12 cellular contexts compared by ENCODE assay signal in genomic region chr3:129052675-129053074, GRCh38. TPM values are rescaled to one million over a fixed set of nuclear protein-coding genes. Genes with fewer than 3 reads are reported as not detected.
A peak's percentile ranks its signal among the peaks of the same experiment; 100 is the strongest.
DNase-seq lines count a peak whose midpoint lies in the region; ATAC-seq, FAIRE-seq and TF ChIP-seq lines count a peak whose summit lies in the region.
"Had no signal": no experiment of that assay in that cellular context is flagged by ENCODE, and none has a peak within 500 bp of the region (broad histone marks: within the 10 kb centered on the region; RNA-seq: fewer than 3 reads in every experiment).

No MANE protein-coding gene starts in this region.

- no peaks in the 10 kb centered on the region for H3K27me3 Mint-ChIP-seq in activated T-helper 17 cell treated with anti-CD3 and anti-CD28 coated beads, Interleukin-2, amount 50 U/mL, for 72 hours
- H3K27me3 Mint-ChIP-seq: central memory CD8-positive, alpha-beta T cell had no signal

- H3K9me3 ChIP-seq in endothelial cell of umbilical vein (replicated peaks; ENCODE audit: control insufficient read depth, insufficient read depth, low read length) = no peaks in the 10 kb centered on the region
- no peaks in the 10 kb centered on the region for H3K9me3 ChIP-seq in mucosa of rectum (ENCODE audit: control insufficient read depth in 2 of 2, low read length in 2 of 2)

- H3K27ac ChIP-seq in C4-2B = peak overlapping the region; percentile 51
- no peak overlapping the region for H3K27ac ChIP-seq in endothelial cell of umbilical vein (ENCODE audit: insufficient read depth, low read depth, low read length)
- peak overlapping the region; percentile 86 to 95 for H3K27ac ChIP-seq in mucosa of rectum (ENCODE audit: low read depth in 2 of 2, low read length in 2 of 2)

- no peaks in the 10 kb centered on the region for H3K36me3 ChIP-seq in endothelial cell of umbilical vein (ENCODE audit: control insufficient read depth in 2 of 2, extremely low read depth in 1 of 2, insufficient read depth in 2 of 2, low read length in 2 of 2)
- no peaks in the 10 kb centered on the region for H3K36me3 ChIP-seq in mucosa of rectum (ENCODE audit: control insufficient read depth in 2 of 2, insufficient read depth in 2 of 2, low read length in 2 of 2)

- H3K4me1 Mint-ChIP-seq in activated T-helper 17 cell treated with anti-CD3 and anti-CD28 coated beads, Interleukin-2, amount 50 U/mL, for 72 hours = peaks cover 8% of the 10 kb centered on the region

- CTCF ChIA-PET in endothelial cell of umbilical vein (lab: Charles Lee) = interaction anchor here (1.1 to 6.1 kb wide), 17 partner anchors 10 to 372 kb away, joined by 3 to 121 read pairs (median 13); partner anchors contain the start of gene RAB43

- no peak for FAIRE-seq in endothelial cell of umbilical vein (lab: Jason Lieb, UNC)

- H3K4me1 ChIP-seq in endothelial cell of umbilical vein (ENCODE audit: control insufficient read depth, extremely low read depth, insufficient read depth, low read length) = peaks cover 15% of the 10 kb centered on the region
- H3K4me1 ChIP-seq in mucosa of rectum (ENCODE audit: control insufficient read depth in 2 of 2, insufficient read depth in 2 of 2, low read length in 2 of 2) = peaks cover 47 to 65% of the 10 kb centered on the region in 2 donors

- no TSS peak for BruUV-seq in endothelial cell of umbilical vein (replicated peaks; lab: Mats Ljungman, UMichigan)

- H3K27me3 ChIP-seq in endothelial cell of umbilical vein (ENCODE audit: control insufficient read depth in 2 of 2, insufficient read depth in 2 of 2, low read length in 2 of 2) = no peaks in the 10 kb centered on the region
- no peaks in the 10 kb centered on the region for H3K27me3 ChIP-seq in mucosa of rectum (ENCODE audit: control insufficient read depth in 2 of 2, insufficient read depth in 2 of 2, low read length in 2 of 2)

- ATAC-seq in HG02678 (IDR thresholded peaks at IDR 0.05; ENCODE audit: unreplicated experiment) (no peak), GM21390 (IDR thresholded peaks at IDR 0.05; ENCODE audit: unreplicated experiment) (no peak)
- ATAC-seq in activated T-helper 17 cell treated with anti-CD3 and anti-CD28 coated beads, Interleukin-2, amount 50 U/mL, for 72 hours (replicated peaks) = no peak

- intact Hi-C loops in endothelial cell of umbilical vein (cut with micrococcal nuclease) = loop anchor here (1.0 kb wide), 4 partner anchors 68 to 193 kb away; partner anchors contain the start of gene ISY1

- H3K36me3 Mint-ChIP-seq in activated T-helper 17 cell treated with anti-CD3 and anti-CD28 coated beads, Interleukin-2, amount 50 U/mL, for 72 hours (ENCODE audit: low read depth) = no peaks in the 10 kb centered on the region

- H3K9ac ChIP-seq in endothelial cell of umbilical vein (replicated peaks; ENCODE audit: extremely low read depth, insufficient read depth, low read length) (no peak overlapping the region), mucosa of rectum (ENCODE audit: low read depth in 1 of 2, low read length in 2 of 2) (peak overlapping the region; percentile 60 to 76)

- H3K4me3 Mint-ChIP-seq in activated T-helper 17 cell treated with anti-CD3 and anti-CD28 coated beads, Interleukin-2, amount 50 U/mL, for 72 hours = no peak overlapping the region

- H3K79me2 ChIP-seq in endothelial cell of umbilical vein (ENCODE audit: control insufficient read depth, insufficient read depth, low read length) = no peaks in the 10 kb centered on the region

- no peak overlapping the region for H3K27ac Mint-ChIP-seq in activated T-helper 17 cell treated with anti-CD3 and anti-CD28 coated beads, Interleukin-2, amount 50 U/mL, for 72 hours

- dilution Hi-C loops in endothelial cell of umbilical vein (cut with MboI; ENCODE audit: extremely low pct_ligation_motif_present, low sequenced_read_pairs) = no loop called here

- no peak overlapping the region for H2AFZ ChIP-seq in endothelial cell of umbilical vein (ENCODE audit: low read depth, low read length)

- DNase-seq in NCI-H2081 (lab: John Stamatoyannopoulos, UW) (peak; percentile 76), endothelial cell of umbilical vein (ENCODE audit: low read depth, low spot score) (peak; percentile 73), NCI-H2107 treated with DMSO at 0.1 percent for 48 hours (lab: John Stamatoyannopoulos, UW; ENCODE audit: unreplicated experiment) (no peak)

- no peak overlapping the region for H3K4me2 ChIP-seq in endothelial cell of umbilical vein (ENCODE audit: insufficient read depth, low read length)

- POLR2A ChIA-PET in endothelial cell of umbilical vein (lab: Charles Lee) = no interaction called here

- TF ChIP-seq POLR2A in endothelial cell of umbilical vein (IDR thresholded peaks at IDR 0.05; ENCODE audit: low read depth, low read length) = no peak

- H3K4me3 ChIP-seq in endothelial cell of umbilical vein (replicated peaks in 1 of 3; ENCODE audit: insufficient read depth in 1 of 3, low read depth in 1 of 3, low read length in 3 of 3) (no peak overlapping the region), mucosa of rectum (ENCODE audit: low read length in 2 of 2) (no peak overlapping the region)

- no peaks in the 10 kb centered on the region for H3K9me3 Mint-ChIP-seq in activated T-helper 17 cell treated with anti-CD3 and anti-CD28 coated beads, Interleukin-2, amount 50 U/mL, for 72 hours
- H3K9me3 Mint-ChIP-seq: central memory CD8-positive, alpha-beta T cell had no signal

- H3K9me1 ChIP-seq in endothelial cell of umbilical vein (replicated peaks; ENCODE audit: control insufficient read depth, extremely low read depth, insufficient read depth, low read length) = no peaks in the 10 kb centered on the region

- no peaks in the 10 kb centered on the region for H4K20me1 ChIP-seq in endothelial cell of umbilical vein (replicated peaks; ENCODE audit: control insufficient read depth, extremely low read depth, insufficient read depth, low read length)

- TF ChIP-seq CTCF in C4-2B (conservative IDR thresholded peaks at IDR 0.05) (no peak), endothelial cell of umbilical vein (IDR thresholded peaks at IDR 0.05; ENCODE audit: extremely low read depth in 1 of 2, insufficient read depth in 1 of 2, low read depth in 1 of 2, low read length in 2 of 2) (no peak)

TF ChIP-seq in endothelial cell of umbilical vein, 7 proteins besides CTCF, POLR2A, EP300 and RAD21:
- TF ChIP-seq JUN (IDR thresholded peaks at IDR 0.05; ENCODE audit: borderline replicate concordance, insufficient read depth, insufficient read length, low read depth) = no peak
- TF ChIP-seq, protein P1, sequence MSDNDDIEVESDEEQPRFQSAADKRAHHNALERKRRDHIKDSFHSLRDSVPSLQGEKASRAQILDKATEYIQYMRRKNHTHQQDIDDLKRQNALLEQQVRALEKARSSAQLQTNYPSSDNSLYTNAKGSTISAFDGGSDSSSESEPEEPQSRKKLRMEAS (IDR thresholded peaks at IDR 0.05; ENCODE audit: insufficient read depth, insufficient read length) = no peak

RNA-seq across cellular contexts. Expression of gene GP9, which starts 7.9 kb away (rescaled TPM):
- not detected in 2 replicates for total RNA-seq in endothelial cell of umbilical vein
- not detected in 2 replicates for polyA plus RNA-seq in endothelial cell of umbilical vein
- not detected in 2 replicates for polyA plus RNA-seq in endothelial cell of umbilical vein (2011; cell fraction: cytosol; rRNA removed)
- polyA plus RNA-seq in endothelial cell of umbilical vein (2011; cell fraction: nucleus; rRNA removed) = not detected in 2 replicates
- polyA plus RNA-seq in endothelial cell of umbilical vein (2012) = not detected in 2 replicates
- polyA minus RNA-seq in endothelial cell of umbilical vein = not detected in 2 replicates
- polyA minus RNA-seq in endothelial cell of umbilical vein (2011; cell fraction: cytosol; rRNA and poly(A)+ RNA removed) = not detected
- polyA minus RNA-seq in endothelial cell of umbilical vein (2011; cell fraction: nucleus; rRNA and poly(A)+ RNA removed) = not detected in 2 replicates
- total RNA-seq in activated T-helper 17 cell treated with anti-CD3 and anti-CD28 coated beads, Interleukin-2, amount 50 U/mL, for 72 hours = not detected
- total RNA-seq: NCI-H460 had no signal
- polyA plus RNA-seq: keratinocyte had no signal

RNA-seq across cellular contexts. Expression of gene EFCC1, which starts 51.6 kb away (rescaled TPM):
- total RNA-seq in endothelial cell of umbilical vein = 0.58 and 0.73 TPM in 2 replicates
- polyA plus RNA-seq in endothelial cell of umbilical vein = 1.3 and 1.6 TPM in 2 replicates
- 0.44 and 0.51 TPM in 2 replicates for polyA plus RNA-seq in endothelial cell of umbilical vein (2011; cell fraction: cytosol; rRNA removed)
- 1.7 and 3.1 TPM in 2 replicates for polyA plus RNA-seq in endothelial cell of umbilical vein (2011; cell fraction: nucleus; rRNA removed)
- 0.05 and 0.31 TPM in 2 replicates for polyA plus RNA-seq in endothelial cell of umbilical vein (2012)
- 0.19 and 1.6 TPM in 2 replicates for polyA minus RNA-seq in endothelial cell of umbilical vein
- polyA minus RNA-seq in endothelial cell of umbilical vein (2011; cell fraction: cytosol; rRNA and poly(A)+ RNA removed) = not detected
- polyA minus RNA-seq in endothelial cell of umbilical vein (2011; cell fraction: nucleus; rRNA and poly(A)+ RNA removed) = 0.48 and 0.87 TPM in 2 replicates
- not detected for total RNA-seq in activated T-helper 17 cell treated with anti-CD3 and anti-CD28 coated beads, Interleukin-2, amount 50 U/mL, for 72 hours
- total RNA-seq: NCI-H460 had no signal
- polyA plus RNA-seq: IgD-negative memory B cell, keratinocyte had no signal

RNA-seq across cellular contexts. Expression of gene CFAP92, which starts 58.8 kb away (rescaled TPM):
- 0.21 and 0.62 TPM in 2 replicates for total RNA-seq in endothelial cell of umbilical vein
- polyA plus RNA-seq in endothelial cell of umbilical vein = 0.04 and 0.10 TPM in 2 replicates
- 0.09 and 0.10 TPM in 2 replicates for polyA plus RNA-seq in endothelial cell of umbilical vein (2011; cell fraction: cytosol; rRNA removed)
- 0.21 and 0.25 TPM in 2 replicates for polyA plus RNA-seq in endothelial cell of umbilical vein (2011; cell fraction: nucleus; rRNA removed)
- polyA plus RNA-seq in endothelial cell of umbilical vein (2012) = 0.16 TPM in 1 of 2 replicates, not detected in the other
- 0.05 and 0.40 TPM in 2 replicates for polyA minus RNA-seq in endothelial cell of umbilical vein
- not detected for polyA minus RNA-seq in endothelial cell of umbilical vein (2011; cell fraction: cytosol; rRNA and poly(A)+ RNA removed)
- 0.05 and 0.19 TPM in 2 replicates for polyA minus RNA-seq in endothelial cell of umbilical vein (2011; cell fraction: nucleus; rRNA and poly(A)+ RNA removed)
- total RNA-seq in activated T-helper 17 cell treated with anti-CD3 and anti-CD28 coated beads, Interleukin-2, amount 50 U/mL, for 72 hours = under 1 TPM in 1 of 2 donors, not detected in 1; 0.50 TPM
- polyA plus RNA-seq: IgD-negative memory B cell had no signal
